ENCODE assay signal across 23 cellular contexts in the genomic region with DNA sequence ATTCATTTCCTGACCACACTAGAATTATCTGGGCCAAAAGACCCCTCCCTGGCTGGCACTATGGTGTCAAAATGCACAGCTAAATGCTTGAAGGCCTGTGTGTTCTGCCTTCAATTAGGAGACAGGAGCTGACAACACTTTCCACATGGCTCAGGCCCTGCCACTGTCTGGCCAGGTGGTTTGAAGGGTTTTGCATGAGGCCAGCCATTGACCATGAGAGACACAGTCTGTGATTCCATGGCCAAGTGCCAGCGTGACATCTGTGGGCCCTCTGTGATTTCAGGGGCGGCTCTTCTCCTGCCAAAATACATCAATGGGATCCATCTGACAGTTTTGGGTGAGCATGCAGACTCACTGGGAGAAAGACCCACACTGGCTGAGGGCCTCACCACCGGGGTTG. TPM values are rescaled to one million over a fixed set of nuclear protein-coding genes. Genes with fewer than 3 reads are reported as not detected.
"Had no signal": no experiment of that assay in that cellular context is flagged by ENCODE, and none has a peak within 500 bp of the region (broad histone marks: within the 10 kb centered on the region; RNA-seq: fewer than 3 reads in every experiment).

No MANE protein-coding gene starts in this region.

- H3K4me3 Mint-ChIP-seq: activated CD4-positive, alpha-beta memory T cell treated with anti-CD3 and anti-CD28 coated beads, Interleukin-2, amount 10 ng/mL, durations not matched to agents 7 days and 5 days; activated CD4-positive, alpha-beta T cell treated with anti-CD3 and anti-CD28 coated beads, Interleukin-2, amount 10 ng/mL, durations not matched to agents 24 days and 14 days; activated naive CD4-positive, alpha-beta T cell treated with anti-CD3 and anti-CD28 coated beads for 36 hours; activated naive CD8-positive, alpha-beta T cell treated with anti-CD3 and anti-CD28 coated beads, Interleukin-2, amount 10 ng/mL, durations not matched to agents 7 days and 5 days; activated T-cell treated with anti-CD3 and anti-CD28 coated beads, Interleukin-2, amount 50 U/mL, for 72 hours; immature natural killer cell; naive thymus-derived CD8-positive, alpha-beta T cell; type B pancreatic cell had no signal

- DNase-seq: activated CD4-positive, alpha-beta memory T cell treated with anti-CD3 and anti-CD28 coated beads, Interleukin-2, amount 10 ng/mL, durations not matched to agents 7 days and 5 days; activated CD4-positive, alpha-beta T cell treated with anti-CD3 and anti-CD28 coated beads, Interleukin-2, amount 10 ng/mL, durations not matched to agents 24 days and 14 days; activated effector memory CD4-positive, alpha-beta T cell treated with Interleukin-2 at 50 U/mL for 16 hours; activated naive CD4-positive, alpha-beta T cell treated with anti-CD3 and anti-CD28 coated beads for 36 hours; activated naive CD8-positive, alpha-beta T cell treated with anti-CD3 and anti-CD28 coated beads, Interleukin-2, amount 10 ng/mL, durations not matched to agents 7 days and 5 days; activated T-cell treated with anti-CD3 and anti-CD28 coated beads, Interleukin-2, amount 50 U/mL, for 72 hours; amniotic stem cell; effector memory CD4-positive, alpha-beta T cell; glutamatergic neuron; immature natural killer cell; naive thymus-derived CD8-positive, alpha-beta T cell; ovary; psoas muscle; spleen; stimulated activated CD4-positive, alpha-beta T cell treated with anti-CD3 and anti-CD28 coated beads, Interleukin-4, amount 100 ng/mL, for 1 hour; stimulated activated naive CD4-positive, alpha-beta T cell; testis had no signal

- H3K36me3 Mint-ChIP-seq: activated naive CD8-positive, alpha-beta T cell treated with anti-CD3 and anti-CD28 coated beads, Interleukin-2, amount 10 ng/mL, durations not matched to agents 7 days and 5 days; immature natural killer cell; naive thymus-derived CD8-positive, alpha-beta T cell; type B pancreatic cell had no signal

- H3K4me1 Mint-ChIP-seq: activated CD4-positive, alpha-beta memory T cell treated with anti-CD3 and anti-CD28 coated beads, Interleukin-2, amount 10 ng/mL, durations not matched to agents 7 days and 5 days; activated CD4-positive, alpha-beta T cell treated with anti-CD3 and anti-CD28 coated beads, Interleukin-2, amount 10 ng/mL, durations not matched to agents 24 days and 14 days; activated naive CD8-positive, alpha-beta T cell treated with anti-CD3 and anti-CD28 coated beads, Interleukin-2, amount 10 ng/mL, durations not matched to agents 7 days and 5 days; immature natural killer cell; naive thymus-derived CD8-positive, alpha-beta T cell had no signal

- H3K4me3 ChIP-seq: hepatocyte, lung, ovary, psoas muscle, right atrium auricular region, spleen, testis had no signal

- H3K27me3 ChIP-seq: hepatocyte, ovary, right atrium auricular region, spleen, testis had no signal

- H3K4me1 ChIP-seq: spleen, testis had no signal

- H3K27ac Mint-ChIP-seq: activated CD4-positive, alpha-beta memory T cell treated with anti-CD3 and anti-CD28 coated beads, Interleukin-2, amount 10 ng/mL, durations not matched to agents 7 days and 5 days; activated CD4-positive, alpha-beta T cell treated with anti-CD3 and anti-CD28 coated beads, Interleukin-2, amount 10 ng/mL, durations not matched to agents 24 days and 14 days; activated naive CD4-positive, alpha-beta T cell treated with anti-CD3 and anti-CD28 coated beads for 36 hours; activated naive CD8-positive, alpha-beta T cell treated with anti-CD3 and anti-CD28 coated beads, Interleukin-2, amount 10 ng/mL, durations not matched to agents 7 days and 5 days; activated T-cell treated with anti-CD3 and anti-CD28 coated beads, Interleukin-2, amount 50 U/mL, for 72 hours; immature natural killer cell; naive thymus-derived CD8-positive, alpha-beta T cell; type B pancreatic cell had no signal

- H3K9me3 ChIP-seq: neutrophil, ovary, psoas muscle, right atrium auricular region, spleen, testis had no signal

- H3K27ac ChIP-seq: hepatocyte, neutrophil, ovary, psoas muscle, right atrium auricular region, spleen, testis, VCaP had no signal

- H3K9me3 Mint-ChIP-seq: activated CD4-positive, alpha-beta memory T cell treated with anti-CD3 and anti-CD28 coated beads, Interleukin-2, amount 10 ng/mL, durations not matched to agents 7 days and 5 days; activated CD4-positive, alpha-beta T cell treated with anti-CD3 and anti-CD28 coated beads, Interleukin-2, amount 10 ng/mL, durations not matched to agents 24 days and 14 days; activated naive CD4-positive, alpha-beta T cell treated with anti-CD3 and anti-CD28 coated beads for 36 hours; activated naive CD8-positive, alpha-beta T cell treated with anti-CD3 and anti-CD28 coated beads, Interleukin-2, amount 10 ng/mL, durations not matched to agents 7 days and 5 days; activated T-cell treated with anti-CD3 and anti-CD28 coated beads, Interleukin-2, amount 50 U/mL, for 72 hours; immature natural killer cell; naive thymus-derived CD8-positive, alpha-beta T cell; type B pancreatic cell had no signal

- H3K36me3 ChIP-seq: neutrophil, ovary, right atrium auricular region, spleen had no signal

RNA-seq across cellular contexts. Expression of gene NAV2, which starts 20.8 kb away (rescaled TPM):
- total RNA-seq: activated CD4-positive, alpha-beta T cell treated with anti-CD3 and anti-CD28 coated beads, Interleukin-2, amount 10 ng/mL, durations not matched to agents 24 days and 14 days had no signal
